In genomic region chr2:170815746-170816498, GRCh38 we compare ENCODE assay signal across 1 cellular context.
A peak's percentile ranks its signal among the peaks of the same experiment; 100 is the strongest.
TF ChIP-seq lines count a peak whose summit lies in the region.

No MANE protein-coding gene starts in this region.

TF ChIP-seq in HepG2, 621 proteins besides CTCF, POLR2A, EP300 and RAD21 (continued from another document):
- TF ChIP-seq GLMP (CRISPR knock-in tag; IDR thresholded peaks at IDR 0.05; ENCODE audit: borderline replicate concordance) = no peak
- 0 out of 2 replicates have a peak, but pooled peaks have one; percentile 35 for TF ChIP-seq ZNF607 (CRISPR knock-in tag; IDR thresholded peaks at IDR 0.05; ENCODE audit: borderline replicate concordance)
- peak; percentile 69 for TF ChIP-seq SALL1 (CRISPR knock-in tag; IDR thresholded peaks at IDR 0.05)
- TF ChIP-seq SKI (IDR thresholded peaks at IDR 0.05; ENCODE audit: partially characterized antibody) = no peak
- TF ChIP-seq ADNP (CRISPR knock-in tag; IDR thresholded peaks at IDR 0.05) = no peak
- TF ChIP-seq ZNF280B (CRISPR knock-in tag; IDR thresholded peaks at IDR 0.05; ENCODE audit: borderline replicate concordance) = no peak
- no peak for TF ChIP-seq RELA (CRISPR knock-in tag; IDR thresholded peaks at IDR 0.05)
- no peak for TF ChIP-seq ZFP90 (CRISPR knock-in tag; IDR thresholded peaks at IDR 0.05; ENCODE audit: borderline replicate concordance)
- TF ChIP-seq ZNF569 (CRISPR knock-in tag; IDR thresholded peaks at IDR 0.05; ENCODE audit: borderline replicate concordance) = no peak
- TF ChIP-seq ZNF75D (CRISPR knock-in tag; IDR thresholded peaks at IDR 0.05; ENCODE audit: borderline replicate concordance) = no peak
- TF ChIP-seq ZNF512B (CRISPR knock-in tag; IDR thresholded peaks at IDR 0.05; ENCODE audit: borderline replicate concordance) = peak; percentile 96; the same call in 1 of the 2 replicates
- TF ChIP-seq ZNF460 (CRISPR knock-in tag; IDR thresholded peaks at IDR 0.05; ENCODE audit: borderline replicate concordance) = no peak
- TF ChIP-seq TSC22D2 (CRISPR knock-in tag; IDR thresholded peaks at IDR 0.05; ENCODE audit: borderline replicate concordance) = no peak
- no peak for TF ChIP-seq DRAP1 (CRISPR knock-in tag; IDR thresholded peaks at IDR 0.05)
- TF ChIP-seq CCAR2 (optimal IDR thresholded peaks at IDR 0.05; ENCODE audit: low read depth, low read length) = no peak
- no peak for TF ChIP-seq ZNF333 (CRISPR knock-in tag; IDR thresholded peaks at IDR 0.05; ENCODE audit: borderline replicate concordance)
- TF ChIP-seq ZNF749 (CRISPR knock-in tag; IDR thresholded peaks at IDR 0.05; ENCODE audit: borderline replicate concordance) = no peak
- TF ChIP-seq ZNF782 (CRISPR knock-in tag; IDR thresholded peaks at IDR 0.05; ENCODE audit: borderline replicate concordance) = 0 out of 2 replicates have a peak, but pooled peaks have one; percentile 67
- TF ChIP-seq CBFB (CRISPR knock-in tag; IDR thresholded peaks at IDR 0.05) = no peak
- no peak for TF ChIP-seq ZGPAT (CRISPR knock-in tag; IDR thresholded peaks at IDR 0.05)
- TF ChIP-seq ZZZ3 (CRISPR knock-in tag; IDR thresholded peaks at IDR 0.05; ENCODE audit: borderline replicate concordance) = 0 out of 2 replicates have a peak, but pooled peaks have one; percentile 46
- TF ChIP-seq ZNF205 (CRISPR knock-in tag; IDR thresholded peaks at IDR 0.05) = no peak
- TF ChIP-seq YEATS4 (CRISPR knock-in tag; IDR thresholded peaks at IDR 0.05; ENCODE audit: borderline replicate concordance) = no peak
- 0 out of 2 replicates have a peak, but pooled peaks have one; percentile 49 for TF ChIP-seq MEIS1 (CRISPR knock-in tag; IDR thresholded peaks at IDR 0.05; ENCODE audit: borderline replicate concordance)
- no peak for TF ChIP-seq MAF1 (CRISPR knock-in tag; IDR thresholded peaks at IDR 0.05; ENCODE audit: borderline replicate concordance)
- no peak for TF ChIP-seq ETS1 (CRISPR knock-in tag; IDR thresholded peaks at IDR 0.05)
- no peak for TF ChIP-seq ZBTB38 (CRISPR knock-in tag; IDR thresholded peaks at IDR 0.05)
- 0 out of 2 replicates have a peak, but pooled peaks have one; percentile 58 for TF ChIP-seq CSRNP1 (CRISPR knock-in tag; IDR thresholded peaks at IDR 0.05)
- no peak for TF ChIP-seq CHD2 (IDR thresholded peaks at IDR 0.05; ENCODE audit: low read depth, low read length)
- TF ChIP-seq NPAS2 (CRISPR knock-in tag; IDR thresholded peaks at IDR 0.05; ENCODE audit: borderline replicate concordance) = no peak
- peak; percentile 40; the same call in 1 of the 2 replicates for TF ChIP-seq REPIN1 (CRISPR knock-in tag; IDR thresholded peaks at IDR 0.05; ENCODE audit: borderline replicate concordance, low read depth)
